Comparison of ENCODE assay signal across 1 cellular context in genomic region chr19:47699360-47699917, GRCh38.
A peak's percentile ranks its signal among the peaks of the same experiment; 100 is the strongest.
TF ChIP-seq lines count a peak whose summit lies in the region.

No MANE protein-coding gene starts in this region.

TF ChIP-seq in GM12878, 131 proteins besides CTCF, POLR2A, EP300 and RAD21:
- TF ChIP-seq ZBTB40 (IDR thresholded peaks at IDR 0.05; ENCODE audit: borderline replicate concordance) (no peak), TCF12 (IDR thresholded peaks at IDR 0.05; ENCODE audit: low read depth, low read length) (peak; percentile 59; the same call in 1 of the 2 replicates), EGR1 (IDR thresholded peaks at IDR 0.05; ENCODE audit: borderline replicate concordance in 1 of 2, low read depth in 2 of 2, low read length in 2 of 2) (peak in 1 of 2 experiments; percentile 56; a peak in 1 of 3 replicates), SMC3 (IDR thresholded peaks at IDR 0.05; ENCODE audit: borderline replicate concordance, low read length) (0 out of 2 replicates have a peak, but pooled peaks have one; percentile 14), MXI1 (IDR thresholded peaks at IDR 0.05; ENCODE audit: low read depth, low read length) (no peak), IRF4 (IDR thresholded peaks at IDR 0.05; ENCODE audit: low read depth, low read length) (0 out of 2 replicates have a peak, but pooled peaks have one; percentile 23), POLR2AphosphoS2 (IDR thresholded peaks at IDR 0.05; ENCODE audit: low read depth, low read length) (no peak), CEBPZ (IDR thresholded peaks at IDR 0.05; ENCODE audit: low read depth, low read length) (no peak), YY1 (IDR thresholded peaks at IDR 0.05; ENCODE audit: low read depth, low read length) (peak; percentile 41; the same call in 1 of the 2 replicates), NR2F1 (conservative IDR thresholded peaks at IDR 0.05) (peak; percentile 47; the same call in 1 of the 2 replicates), CREB1 (IDR thresholded peaks at IDR 0.05; ENCODE audit: low read depth) (0 out of 2 replicates have a peak, but pooled peaks have one; percentile 11), FOXK2 (IDR thresholded peaks at IDR 0.05) (no peak)
